18 cellular contexts compared by ENCODE assay signal in the genomic region with DNA sequence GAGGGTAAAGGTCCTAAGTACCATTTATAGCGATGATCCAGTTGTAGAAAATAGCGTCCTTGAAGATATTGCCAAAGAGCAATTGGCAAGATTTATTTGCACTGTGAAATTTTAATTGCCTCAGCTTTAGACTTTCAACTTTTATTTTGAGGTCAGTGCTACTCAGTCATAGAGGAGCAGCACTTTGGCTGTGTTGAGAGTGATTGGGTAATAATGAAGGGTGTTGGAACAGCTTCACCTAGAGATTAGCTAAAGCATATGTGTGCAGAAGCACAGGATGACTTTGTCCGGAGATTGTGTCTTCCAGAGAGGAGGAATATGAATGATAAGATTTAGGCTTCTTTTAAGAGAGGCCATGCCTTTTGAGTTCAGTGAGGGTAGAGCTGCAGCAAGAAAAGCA.
"Had no signal": no experiment of that assay in that cellular context is flagged by ENCODE, and none has a peak within 500 bp of the region (broad histone marks: within the 10 kb centered on the region; RNA-seq: fewer than 3 reads in every experiment).

No MANE protein-coding gene starts in this region.

- H3K36me3 ChIP-seq: neural progenitor cell, ovary, sigmoid colon had no signal

- H3K4me1 ChIP-seq: body of pancreas, neural progenitor cell had no signal

- H2AFZ ChIP-seq: neural progenitor cell had no signal

- H3K4me2 ChIP-seq: neural progenitor cell had no signal

- H3K27me3 ChIP-seq: body of pancreas, neural progenitor cell, ovary, sigmoid colon had no signal

- H3K4me3 ChIP-seq: body of pancreas, neural progenitor cell, ovary, sigmoid colon had no signal

- ATAC-seq: activated CD4-positive, alpha-beta T cell treated with anti-CD3 and anti-CD28 coated beads for 36 hours; activated CD8-positive, alpha-beta memory T cell treated with anti-CD3 and anti-CD28 coated beads, Interleukin-2, amount 10 ng/mL, durations not matched to agents 7 days and 5 days; activated T-helper 17 cell treated with anti-CD3 and anti-CD28 coated beads, Interleukin-2, amount 50 U/mL, for 72 hours; body of pancreas; effector memory CD8-positive, alpha-beta T cell had no signal

- H3K27ac ChIP-seq: body of pancreas, neural progenitor cell, ovary, sigmoid colon had no signal

- DNase-seq: activated CD4-positive, alpha-beta memory T cell treated with anti-CD3 and anti-CD28 coated beads for 36 hours; activated CD4-positive, alpha-beta T cell treated with anti-CD3 and anti-CD28 coated beads for 36 hours; activated CD8-positive, alpha-beta memory T cell treated with anti-CD3 and anti-CD28 coated beads, Interleukin-2, amount 10 ng/mL, durations not matched to agents 7 days and 5 days; activated naive CD4-positive, alpha-beta T cell; activated naive CD8-positive, alpha-beta T cell treated with anti-CD3 and anti-CD28 coated beads, Interleukin-2, amount 10 ng/mL, durations not matched to agents 7 days and 5 days; body of pancreas; caudate nucleus; effector memory CD8-positive, alpha-beta T cell; foreskin melanocyte; head of caudate nucleus; immature natural killer cell; naive B cell; ovary; sigmoid colon; stimulated activated CD8-positive, alpha-beta memory T cell treated with anti-CD3 and anti-CD28 coated beads, Interleukin-4, amount 100 ng/mL, for 48 hours; stimulated activated naive CD4-positive, alpha-beta T cell had no signal

- H3K9me3 ChIP-seq: body of pancreas, ovary, sigmoid colon had no signal
